In genomic region chr6:155882527-155883333, GRCh38 we compare ENCODE assay signal across 10 cellular contexts.
DNase-seq lines count a peak whose midpoint lies in the region; ATAC-seq and TF ChIP-seq lines count a peak whose summit lies in the region.
"Had no signal": no experiment of that assay in that cellular context is flagged by ENCODE, and none has a peak within 500 bp of the region (broad histone marks: within the 10 kb centered on the region; RNA-seq: fewer than 3 reads in every experiment).

No MANE protein-coding gene starts in this region.

- H3K4me1 ChIP-seq in mesodermal cell (ENCODE audit: control insufficient read depth, insufficient read depth, low read length, poor library complexity, severe bottlenecking) (peaks cover 23% of the 10 kb centered on the region), ovary (ENCODE audit: insufficient read depth) (peaks cover 11% of the 10 kb centered on the region)

- POLR2A ChIA-PET in HEK293T (lab: Yijun Ruan, JAX): no interaction called here

- no peaks in the 10 kb centered on the region for H3K36me3 ChIP-seq in mesodermal cell (ENCODE audit: control insufficient read depth, insufficient read depth, low read length)
- H3K36me3 ChIP-seq in ovary: no peaks in the 10 kb centered on the region
- H3K36me3 ChIP-seq: MG63 had no signal

- CTCF ChIA-PET in HEK293T (lab: Yijun Ruan, JAX): no interaction called here

- 82 to 100% methylated on average over 1 to 2 of the region's 4 CpGs for WGBS in mesodermal cell (ENCODE audit: insufficient coverage in 2 of 2), 2 experiments
- 67 to 72% (median 67%) methylated on average over 4 of the region's 4 CpGs for WGBS in ovary, 3 donors

- DNase-seq in sciatic nerve (ENCODE audit: low spot score) (no peak), HEK293T (ENCODE audit: extremely low spot score) (no peak), DMS153 treated with DMSO at 0.1 percent for 48 hours (lab: John Stamatoyannopoulos, UW; ENCODE audit: unreplicated experiment) (no peak), ovary (no peak)
- DNase-seq: body of pancreas, MG63 had no signal

- H3K9me3 ChIP-seq in mesodermal cell (ENCODE audit: control insufficient read depth, low read length) (no peaks in the 10 kb centered on the region), ovary (no peaks in the 10 kb centered on the region)
- H3K9me3 ChIP-seq: body of pancreas, MG63 had no signal

- intact Hi-C loops in sciatic nerve (cut with DNase I) (no loop called here), ovary (cut with DNase I) (no loop called here)

- no peak for TF ChIP-seq EP300 in ovary (IDR thresholded peaks at IDR 0.05)

- no peak for TF ChIP-seq POLR2A in ovary (IDR thresholded peaks at IDR 0.05)

- no peaks in the 10 kb centered on the region for H3K27me3 ChIP-seq in ovary
- H3K27me3 ChIP-seq: body of pancreas, MG63 had no signal

- H3K4me3 ChIP-seq in mesodermal cell (ENCODE audit: extremely low read depth, insufficient read depth, low read length, poor library complexity, severe bottlenecking) (no peak overlapping the region), ovary (no peak overlapping the region)
- H3K4me3 ChIP-seq: body of pancreas, MG63 had no signal

- peak overlapping the region; percentile 63 for H3K27ac ChIP-seq in mesodermal cell (ENCODE audit: low read depth, low read length, severe bottlenecking)
- no peak overlapping the region for H3K27ac ChIP-seq in ovary
- H3K27ac ChIP-seq: body of pancreas had no signal

- no peak for TF ChIP-seq CTCF in ovary (IDR thresholded peaks at IDR 0.05)

- ATAC-seq in GM18517 (IDR thresholded peaks at IDR 0.05; ENCODE audit: unreplicated experiment) (peak; percentile 87), GM21723 (IDR thresholded peaks at IDR 0.05; ENCODE audit: unreplicated experiment) (peak; percentile 77), HG03521 (IDR thresholded peaks at IDR 0.05; ENCODE audit: unreplicated experiment) (peak; percentile 68), sciatic nerve (no peak)
- ATAC-seq: body of pancreas had no signal

TF ChIP-seq in HEK293T, 16 proteins besides CTCF, POLR2A, EP300 and RAD21:
- TF ChIP-seq LEF1 (IDR thresholded peaks at IDR 0.05; ENCODE audit: borderline replicate concordance): no peak
- no peak for TF ChIP-seq SP1 (IDR thresholded peaks at IDR 0.05)
- TF ChIP-seq FOXA1 (IDR thresholded peaks at IDR 0.05): no peak
- TF ChIP-seq ELF4 (IDR thresholded peaks at IDR 0.05): no peak
- no peak for TF ChIP-seq NFRKB (IDR thresholded peaks at IDR 0.05)
- no peak for TF ChIP-seq CTBP1 (IDR thresholded peaks at IDR 0.05; ENCODE audit: borderline replicate concordance)
- no peak for TF ChIP-seq TARDBP (IDR thresholded peaks at IDR 0.05)
